10 cellular contexts compared by ENCODE assay signal in the genomic region with DNA sequence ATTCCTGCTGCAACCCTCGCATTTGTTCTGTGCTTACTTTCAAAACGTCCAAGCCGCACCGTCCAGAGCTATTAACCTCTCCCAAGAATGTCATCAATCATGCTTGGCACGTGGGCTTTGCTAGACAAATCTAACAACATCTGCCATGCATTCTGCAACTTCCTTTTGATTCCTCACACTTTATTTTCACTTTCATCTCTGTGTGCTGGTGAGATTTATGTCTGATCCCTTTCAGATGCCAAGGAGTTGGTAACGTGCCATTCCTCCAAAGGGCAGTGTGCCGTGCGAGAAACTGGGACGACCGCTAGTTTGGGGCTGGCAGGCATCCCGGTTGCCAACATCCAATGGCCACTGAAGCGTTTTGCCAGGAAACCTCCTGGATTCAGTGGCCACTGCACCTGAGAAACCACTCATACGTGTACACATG.
DNase-seq lines count a peak whose midpoint lies in the region; ATAC-seq and TF ChIP-seq lines count a peak whose summit lies in the region.
"Had no signal": no experiment of that assay in that cellular context is flagged by ENCODE, and none has a peak within 500 bp of the region (broad histone marks: within the 10 kb centered on the region; RNA-seq: fewer than 3 reads in every experiment).

No MANE protein-coding gene starts in this region.

- H3K27me3 ChIP-seq in subcutaneous abdominal adipose tissue (ENCODE audit: control insufficient read depth in 5 of 5, insufficient read depth in 4 of 5, low read length in 5 of 5) = no peaks in the 10 kb centered on the region
- H3K27me3 ChIP-seq: left lung had no signal

- TF ChIP-seq EP300 in Ishikawa (IDR thresholded peaks at IDR 0.05; ENCODE audit: borderline replicate concordance) = peak; percentile 62; the same call in 1 of the 2 replicates

- DNase-seq in astrocyte of the spinal cord (ENCODE audit: low read depth, low spot score) = peak; percentile 34
- DNase-seq in kidney tubule cell (ENCODE audit: low spot score) = peak; percentile 82
- no peak for DNase-seq in activated CD4-positive, alpha-beta T cell treated with anti-CD3 and anti-CD28 coated beads, Interleukin-2, amount 50 U/mL, for 1 hour
- no peak for DNase-seq in NCI-H2107 treated with DMSO at 0.1 percent for 48 hours (lab: John Stamatoyannopoulos, UW; ENCODE audit: unreplicated experiment)
- DNase-seq: left lung; stimulated activated naive CD4-positive, alpha-beta T cell treated with Interleukin-2 at 50 U/mL for 16 hours had no signal

- H3K36me3 ChIP-seq in subcutaneous abdominal adipose tissue (ENCODE audit: control insufficient read depth in 5 of 5, insufficient read depth in 5 of 5, low read length in 5 of 5) = no peaks in the 10 kb centered on the region
- H3K36me3 ChIP-seq: left lung had no signal

- peaks cover 0 to 8% (median 5%) of the 10 kb centered on the region in 5 donors for H3K4me1 ChIP-seq in subcutaneous abdominal adipose tissue (ENCODE audit: control insufficient read depth in 5 of 5, insufficient read depth in 5 of 5, low read length in 5 of 5)

- in situ Hi-C loops in astrocyte of the spinal cord (cut with HindIII; ENCODE audit: low sequenced_read_pairs) = no loop called here

- no peak for TF ChIP-seq RAD21 in Ishikawa (IDR thresholded peaks at IDR 0.05; ENCODE audit: low read depth)

- no peak overlapping the region for H3K4me3 ChIP-seq in astrocyte of the spinal cord (ENCODE audit: low read depth, low read length)
- peak overlapping the region in 3 of 5 donors; percentile 1 to 14 (median 14) for H3K4me3 ChIP-seq in subcutaneous abdominal adipose tissue (ENCODE audit: low read depth in 1 of 5, low read length in 5 of 5)
- H3K4me3 ChIP-seq: left lung had no signal

- H3K9me3 ChIP-seq in subcutaneous abdominal adipose tissue (ENCODE audit: control insufficient read depth in 5 of 5, low read length in 5 of 5) = no peaks in the 10 kb centered on the region
- H3K9me3 ChIP-seq: left lung had no signal

- no peak for TF ChIP-seq CTCF in astrocyte of the spinal cord (IDR thresholded peaks at IDR 0.05; ENCODE audit: low read depth, low read length)

- no peak overlapping the region for H3K9ac ChIP-seq in subcutaneous abdominal adipose tissue (ENCODE audit: low read length in 5 of 5)

- H3K27ac ChIP-seq in subcutaneous abdominal adipose tissue (ENCODE audit: low read depth, low read length) = no peak overlapping the region
- H3K27ac ChIP-seq: left lung had no signal

- no peak for ATAC-seq in GM21723 (IDR thresholded peaks at IDR 0.05; ENCODE audit: unreplicated experiment)
- no peak for ATAC-seq in GM19035 (IDR thresholded peaks at IDR 0.05; ENCODE audit: unreplicated experiment)
- ATAC-seq: left lung had no signal

TF ChIP-seq in Ishikawa, 13 proteins besides CTCF, POLR2A, EP300 and RAD21:
- TF ChIP-seq ZBTB7A (IDR thresholded peaks at IDR 0.05; ENCODE audit: low read depth) (no peak), TCF12 (IDR thresholded peaks at IDR 0.05; ENCODE audit: low read depth) (peak; percentile 71), CEBPB (IDR thresholded peaks at IDR 0.05) (no peak), NFIC (IDR thresholded peaks at IDR 0.05) (peak; percentile 80), REST (IDR thresholded peaks at IDR 0.05; ENCODE audit: low read depth) (no peak), USF1 (IDR thresholded peaks at IDR 0.05) (peak; percentile 30), TEAD4 (IDR thresholded peaks at IDR 0.05) (peak; percentile 54), FOXM1 (IDR thresholded peaks at IDR 0.05; ENCODE audit: borderline replicate concordance, low read depth) (peak; percentile 53; the same call in 1 of the 2 replicates), CREB1 (IDR thresholded peaks at IDR 0.05; ENCODE audit: low read depth) (no peak)
- TF ChIP-seq, protein P1, sequence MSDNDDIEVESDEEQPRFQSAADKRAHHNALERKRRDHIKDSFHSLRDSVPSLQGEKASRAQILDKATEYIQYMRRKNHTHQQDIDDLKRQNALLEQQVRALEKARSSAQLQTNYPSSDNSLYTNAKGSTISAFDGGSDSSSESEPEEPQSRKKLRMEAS (IDR thresholded peaks at IDR 0.05) = peak; percentile 71

Comparison
In these comparisons a context has a peak if more than half of its experiments do, and no peak if none do; other contexts are left out.
1. DNase-seq: peak in astrocyte of the spinal cord (single experiment) and kidney tubule cell (single experiment); none in activated CD4-positive, alpha-beta T cell treated with anti-CD3 and anti-CD28 coated beads, Interleukin-2, amount 50 U/mL, for 1 hour (single experiment) and NCI-H2107 treated with DMSO at 0.1 percent for 48 hours (single experiment).